Comparison of ENCODE assay signal across 17 cellular contexts in genomic region chr12:94930216-94930654, GRCh38.
A peak's percentile ranks its signal among the peaks of the same experiment; 100 is the strongest.
DNase-seq lines count a peak whose midpoint lies in the region; ATAC-seq and TF ChIP-seq lines count a peak whose summit lies in the region.
"Had no signal": no experiment of that assay in that cellular context is flagged by ENCODE, and none has a peak within 500 bp of the region (broad histone marks: within the 10 kb centered on the region; RNA-seq: fewer than 3 reads in every experiment).

No MANE protein-coding gene starts in this region.

- H3K23ac ChIP-seq in neuronal stem cell (ENCODE audit: low read depth, low read length, poor library complexity): no peak overlapping the region

- no peaks in the 10 kb centered on the region for H3K79me1 ChIP-seq in neuronal stem cell (ENCODE audit: low read depth, low read length)

- H3K4me2 ChIP-seq in hepatocyte: peak overlapping the region; percentile 38
- H3K4me2 ChIP-seq in neuronal stem cell (ENCODE audit: insufficient read depth, low read length, poor library complexity, severe bottlenecking): no peak overlapping the region
- H3K4me2 ChIP-seq: BLaER1 treated with 17β-estradiol and CSF1 and Interleukin-3, amounts not matched to agents 10 nM and 100 nM had no signal

- no peaks in the 10 kb centered on the region for H3K79me2 ChIP-seq in hepatocyte

- no peak overlapping the region for H3K18ac ChIP-seq in neuronal stem cell (ENCODE audit: low read length)

- no peaks in the 10 kb centered on the region for H3K9me3 ChIP-seq in hepatocyte (ENCODE audit: low read depth)
- H3K9me3 ChIP-seq in neuronal stem cell (replicated peaks in 1 of 2; ENCODE audit: control insufficient read depth in 2 of 2, insufficient read depth in 1 of 2, low read depth in 1 of 2, low read length in 2 of 2): no peaks in the 10 kb centered on the region
- H3K9me3 ChIP-seq: BLaER1 treated with 17β-estradiol and CSF1 and Interleukin-3, amounts not matched to agents 10 nM and 100 nM had no signal

- no peak overlapping the region for H3K9ac ChIP-seq in neuronal stem cell (ENCODE audit: low read depth, low read length, poor library complexity)
- H3K9ac ChIP-seq: BLaER1 treated with 17β-estradiol and CSF1 and Interleukin-3, amounts not matched to agents 10 nM and 100 nM had no signal

- H3K9me3 Mint-ChIP-seq in activated T-cell treated with anti-CD3 and anti-CD28 coated beads, Interleukin-2, amount 50 U/mL, for 72 hours: no peaks in the 10 kb centered on the region
- H3K9me3 Mint-ChIP-seq in T-helper 2 cell treated with Interferon-gamma antibody and Interleukin-4, amounts not matched to agents 5 μg/mL and 100 μg/mL, for 36 hours: no peaks in the 10 kb centered on the region
- H3K9me3 Mint-ChIP-seq: HFFc6 had no signal

- peak overlapping the region; percentile 6 for H4K8ac ChIP-seq in neuronal stem cell (ENCODE audit: low read depth, low read length)

- H3K36me3 Mint-ChIP-seq in activated T-cell treated with anti-CD3 and anti-CD28 coated beads, Interleukin-2, amount 50 U/mL, for 72 hours (ENCODE audit: insufficient read depth in 2 of 2): no peaks in the 10 kb centered on the region
- no peaks in the 10 kb centered on the region for H3K36me3 Mint-ChIP-seq in T-helper 2 cell treated with Interferon-gamma antibody and Interleukin-4, amounts not matched to agents 5 μg/mL and 100 μg/mL, for 36 hours (ENCODE audit: low read depth)

- no peaks in the 10 kb centered on the region for H3K27me3 Mint-ChIP-seq in activated T-cell treated with anti-CD3 and anti-CD28 coated beads, Interleukin-2, amount 50 U/mL, for 72 hours (ENCODE audit: low read depth)
- peaks cover 5% of the 10 kb centered on the region for H3K27me3 Mint-ChIP-seq in T-helper 2 cell treated with Interferon-gamma antibody and Interleukin-4, amounts not matched to agents 5 μg/mL and 100 μg/mL, for 36 hours (ENCODE audit: low read depth)
- H3K27me3 Mint-ChIP-seq: CD4-positive, CD25-positive, alpha-beta regulatory T cell had no signal

- no peak overlapping the region for H2AK5ac ChIP-seq in neuronal stem cell (ENCODE audit: low read depth, low read length)

- H3K27ac ChIP-seq in hepatocyte (no peak overlapping the region), neuronal stem cell (replicated peaks; ENCODE audit: low read length) (no peak overlapping the region)
- H3K27ac ChIP-seq: BLaER1 treated with 17β-estradiol and CSF1 and Interleukin-3, amounts not matched to agents 10 nM and 100 nM had no signal

- no peak for ATAC-seq in activated T-cell treated with anti-CD3 and anti-CD28 coated beads, Interleukin-2, amount 50 U/mL, for 72 hours (replicated peaks in 1 of 2)
- no peak for ATAC-seq in GM21717 (IDR thresholded peaks at IDR 0.05; ENCODE audit: unreplicated experiment)

- WGBS in hepatocyte (ENCODE audit: low lambda C conversion rate, missing lambda C conversion rate): 58% methylated on average over 6 of the region's 6 CpGs
- WGBS in neuronal stem cell (ENCODE audit: extremely low coverage in 2 of 2, insufficient read length in 2 of 2, insufficient replicate concordance in 1 of 2), 2 donors: no CpG with 5 or more reads among the region's 6 CpGs

- H2BK12ac ChIP-seq in neuronal stem cell (ENCODE audit: low read length): no peak overlapping the region

- no peak overlapping the region for H4K91ac ChIP-seq in neuronal stem cell (ENCODE audit: low read depth, low read length, poor library complexity)

- no peak overlapping the region for H2AFZ ChIP-seq in hepatocyte
- no peak overlapping the region for H2AFZ ChIP-seq in neuronal stem cell (ENCODE audit: low read length)

- no peak overlapping the region for H3K4me3 Mint-ChIP-seq in activated T-cell treated with anti-CD3 and anti-CD28 coated beads, Interleukin-2, amount 50 U/mL, for 72 hours
- no peak overlapping the region for H3K4me3 Mint-ChIP-seq in T-helper 2 cell treated with Interferon-gamma antibody and Interleukin-4, amounts not matched to agents 5 μg/mL and 100 μg/mL, for 36 hours
- H3K4me3 Mint-ChIP-seq: CD4-positive, CD25-positive, alpha-beta regulatory T cell; HFFc6 had no signal

- H3K4me3 ChIP-seq in hepatocyte (no peak overlapping the region), neuronal stem cell (ENCODE audit: low read length in 2 of 2) (no peak overlapping the region)
- H3K4me3 ChIP-seq: BLaER1 treated with 17β-estradiol and CSF1 and Interleukin-3, amounts not matched to agents 10 nM and 100 nM had no signal

- H4K20me1 ChIP-seq in hepatocyte (ENCODE audit: insufficient read depth, poor library complexity, severe bottlenecking): no peaks in the 10 kb centered on the region
- H4K20me1 ChIP-seq: BLaER1 treated with 17β-estradiol and CSF1 and Interleukin-3, amounts not matched to agents 10 nM and 100 nM had no signal

- H3K9me2 ChIP-seq in hepatocyte (replicated peaks; ENCODE audit: insufficient read depth): no peaks in the 10 kb centered on the region

- no peak for TF ChIP-seq CTCF in hepatocyte (IDR thresholded peaks at IDR 0.05; ENCODE audit: poor library complexity)

- no peak overlapping the region for H2BK5ac ChIP-seq in neuronal stem cell (ENCODE audit: low read length)

- H3K36me3 ChIP-seq in hepatocyte (replicated peaks; ENCODE audit: insufficient read depth, low read depth) (no peaks in the 10 kb centered on the region), neuronal stem cell (replicated peaks in 1 of 2; ENCODE audit: control insufficient read depth in 2 of 2, insufficient read depth in 2 of 2, low read length in 2 of 2) (no peaks in the 10 kb centered on the region)
- H3K36me3 ChIP-seq: BLaER1 treated with 17β-estradiol and CSF1 and Interleukin-3, amounts not matched to agents 10 nM and 100 nM had no signal

- H3K4me1 ChIP-seq in hepatocyte (ENCODE audit: insufficient read depth): no peaks in the 10 kb centered on the region
- H3K4me1 ChIP-seq in neuronal stem cell (ENCODE audit: control insufficient read depth in 2 of 2, insufficient read depth in 1 of 2, low read depth in 1 of 2, low read length in 2 of 2): no peaks in the 10 kb centered on the region
- H3K4me1 ChIP-seq: BLaER1 treated with 17β-estradiol and CSF1 and Interleukin-3, amounts not matched to agents 10 nM and 100 nM had no signal

- no peaks in the 10 kb centered on the region for H3K4me1 Mint-ChIP-seq in activated T-cell treated with anti-CD3 and anti-CD28 coated beads, Interleukin-2, amount 50 U/mL, for 72 hours (ENCODE audit: low read depth)
- H3K4me1 Mint-ChIP-seq in T-helper 2 cell treated with Interferon-gamma antibody and Interleukin-4, amounts not matched to agents 5 μg/mL and 100 μg/mL, for 36 hours (ENCODE audit: low read depth): no peaks in the 10 kb centered on the region
- H3K4me1 Mint-ChIP-seq: CD4-positive, CD25-positive, alpha-beta regulatory T cell had no signal

- no peak overlapping the region for H2BK120ac ChIP-seq in neuronal stem cell (ENCODE audit: low read depth, low read length)

- no peak overlapping the region for H2BK15ac ChIP-seq in neuronal stem cell (ENCODE audit: low read length)

- no peak overlapping the region for H3K14ac ChIP-seq in neuronal stem cell (ENCODE audit: low read length)

- no peak overlapping the region for H3K4ac ChIP-seq in neuronal stem cell (ENCODE audit: low read length)

- no peak for DNase-seq in activated T-cell treated with anti-CD3 and anti-CD28 coated beads, Interleukin-2, amount 50 U/mL, for 72 hours
- DNase-seq in activated T-cell treated with anti-CD3 and anti-CD28 coated beads for 4 hours (no peak), HuH-7.5 (ENCODE audit: low spot score) (peak; percentile 35), hepatocyte (ENCODE audit: low spot score) (no peak), neuronal stem cell (ENCODE audit: low spot score) (no peak), NCI-H2107 (lab: John Stamatoyannopoulos, UW) (no peak)
- DNase-seq in T-helper 2 cell treated with Interferon-gamma antibody and Interleukin-4, amounts not matched to agents 5 μg/mL and 100 μg/mL, for 36 hours (ENCODE audit: low spot score): no peak
- DNase-seq: ACHN; Calu3; CD4-positive, CD25-positive, alpha-beta regulatory T cell; DMS 273 treated with DMSO at 0.1 percent for 48 hours; GF-D8; HCEC 1CT; HFFc6; IMR-90 had no signal

- H3K27me3 ChIP-seq in hepatocyte (no peaks in the 10 kb centered on the region), neuronal stem cell (ENCODE audit: control insufficient read depth in 3 of 3, insufficient read depth in 3 of 3, low read depth in 1 of 3, low read length in 3 of 3) (no peaks in the 10 kb centered on the region)
- H3K27me3 ChIP-seq: BLaER1 treated with 17β-estradiol and CSF1 and Interleukin-3, amounts not matched to agents 10 nM and 100 nM had no signal

- peak overlapping the region; percentile 26 for H3K27ac Mint-ChIP-seq in activated T-cell treated with anti-CD3 and anti-CD28 coated beads, Interleukin-2, amount 50 U/mL, for 72 hours
- H3K27ac Mint-ChIP-seq in T-helper 2 cell treated with Interferon-gamma antibody and Interleukin-4, amounts not matched to agents 5 μg/mL and 100 μg/mL, for 36 hours: no peak overlapping the region
- H3K27ac Mint-ChIP-seq: CD4-positive, CD25-positive, alpha-beta regulatory T cell; HFFc6 had no signal
